28 cellular contexts compared by ENCODE assay signal in the genomic region with DNA sequence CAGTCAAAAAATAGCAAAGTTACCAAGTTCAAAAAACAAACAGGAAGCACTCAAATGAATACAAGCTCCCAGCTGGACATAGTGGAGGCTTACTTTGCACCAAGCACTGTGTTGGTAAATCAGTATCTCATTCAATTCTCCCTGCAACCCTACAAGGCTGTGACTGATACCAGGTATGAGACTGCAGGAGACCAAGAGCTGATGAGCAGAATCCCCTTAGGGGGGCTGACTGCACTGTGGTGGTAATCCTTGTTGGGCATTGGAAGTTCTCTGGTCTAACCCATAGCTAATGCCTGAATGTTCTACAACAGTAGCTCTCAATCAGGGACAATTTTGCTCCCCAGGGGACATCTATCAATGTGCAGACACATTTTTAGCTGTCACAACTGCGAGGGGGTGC. TPM values are rescaled to one million over a fixed set of nuclear protein-coding genes. Genes with fewer than 3 reads are reported as not detected.
"Had no signal": no experiment of that assay in that cellular context is flagged by ENCODE, and none has a peak within 500 bp of the region (broad histone marks: within the 10 kb centered on the region; RNA-seq: fewer than 3 reads in every experiment).

No MANE protein-coding gene starts in this region.

- H3K4me1 ChIP-seq: ascending aorta, Peyer's patch had no signal

- H3K36me3 ChIP-seq: ascending aorta, brain microvascular endothelial cell, MG63, Peyer's patch had no signal

- H3K27ac ChIP-seq: ascending aorta, brain microvascular endothelial cell, Peyer's patch, RWPE1, VCaP had no signal

- H3K27me3 ChIP-seq: ascending aorta, brain microvascular endothelial cell, MG63, Peyer's patch had no signal

- H3K4me3 ChIP-seq: ascending aorta, MG63, Peyer's patch had no signal

- ATAC-seq: activated naive CD4-positive, alpha-beta T cell treated with anti-CD3 and anti-CD28 coated beads, Interleukin-2, amount 50 U/mL, for 72 hours; activated naive CD8-positive, alpha-beta T cell treated with anti-CD3 and anti-CD28 coated beads, Interleukin-2, amount 50 U/mL, for 24 hours; activated T-cell treated with anti-CD3 and anti-CD28 coated beads, Interleukin-2, amount 50 U/mL, for 4 hours; T-cell had no signal

- H3K9me3 ChIP-seq: ascending aorta, MG63, Peyer's patch had no signal

- DNase-seq: activated CD4-positive, alpha-beta memory T cell treated with anti-CD3 and anti-CD28 coated beads for 36 hours; activated CD4-positive, alpha-beta T cell treated with anti-CD3 and anti-CD28 coated beads, Interleukin-2, amount 10 ng/mL, durations not matched to agents 7 days and 5 days; activated CD4-positive, CD25-positive, alpha-beta regulatory T cell; activated CD8-positive, alpha-beta memory T cell treated with anti-CD3 and anti-CD28 coated beads for 24 hours; activated effector memory CD4-positive, alpha-beta T cell treated with anti-CD3 and anti-CD28 coated beads, Interleukin-2, amount 50 U/mL, for 16 hours; activated naive CD4-positive, alpha-beta T cell treated with Interleukin-2 at 50 U/mL for 16 hours; activated naive CD8-positive, alpha-beta T cell treated with anti-CD3 and anti-CD28 coated beads, Interleukin-2, amount 50 U/mL, for 24 hours; activated T-cell treated with anti-CD3 and anti-CD28 coated beads, Interleukin-2, amount 50 U/mL, for 4 hours; amniotic stem cell; brain microvascular endothelial cell; central memory CD4-positive, alpha-beta T cell; MG63; MV-4-11; NCI-H1092 treated with DMSO at 0.1 percent for 48 hours; NCI-H1436 treated with DMSO at 0.1 percent for 48 hours; NCI-H187 treated with DMSO at 0.1 percent for 48 hours; NCI-H2081 treated with DMSO at 0.1 percent for 48 hours; NCI-H446; NCI-H524; Peyer's patch; SHP77 treated with DMSO at 0.1 percent for 48 hours; T-cell; T-helper 2 cell; T1000 had no signal

RNA-seq across cellular contexts. Expression of gene CDH2, which starts 26.0 kb away (rescaled TPM):
- total RNA-seq: activated CD4-positive, alpha-beta memory T cell treated with anti-CD3 and anti-CD28 coated beads for 36 hours; activated CD4-positive, alpha-beta T cell treated with anti-CD3 and anti-CD28 coated beads, Interleukin-2, amount 10 ng/mL, durations not matched to agents 7 days and 5 days had no signal
